Comparison of ENCODE assay signal across 2 cellular contexts in the genomic region with DNA sequence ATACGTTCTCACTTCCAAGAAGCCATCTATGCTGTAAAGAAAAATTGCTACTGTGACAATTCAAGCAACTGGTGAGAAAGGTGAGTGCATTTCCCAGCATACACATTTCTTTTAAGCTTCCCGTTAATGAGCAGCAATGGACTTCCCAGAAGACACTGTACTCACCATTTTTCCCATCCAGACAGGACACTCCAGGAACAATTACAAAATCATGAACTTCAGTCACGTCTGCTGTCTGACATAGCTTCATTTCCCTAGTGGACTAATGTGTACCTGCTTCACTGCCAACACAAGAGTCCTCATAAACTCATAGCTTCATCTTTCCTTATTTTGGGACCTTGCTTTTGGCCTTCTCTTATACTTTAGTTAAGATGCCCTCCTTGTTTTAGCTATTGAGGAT.
TF ChIP-seq lines count a peak whose summit lies in the region.

No MANE protein-coding gene starts in this region.

TF ChIP-seq in liver, 16 proteins besides CTCF, POLR2A, EP300 and RAD21 (continued from another document):
- TF ChIP-seq JUND (IDR thresholded peaks at IDR 0.05) (peak in 1 of 2 donors; percentile 34), FOXA2 (IDR thresholded peaks at IDR 0.05) (no peak), EGR1 (IDR thresholded peaks at IDR 0.05; ENCODE audit: low read depth in 2 of 2) (peak in 1 of 2 donors; percentile 24), YY1 (IDR thresholded peaks at IDR 0.05) (peak; percentile 56), RXRA (IDR thresholded peaks at IDR 0.05) (peak; percentile 47 to 61), HNF4A (conservative IDR thresholded peaks at IDR 0.05) (peak; percentile 65 to 66), SP1 (IDR thresholded peaks at IDR 0.05) (peak; percentile 58), HNF4G (IDR thresholded peaks at IDR 0.05) (peak; percentile 54)
- TF ChIP-seq, protein P1, sequence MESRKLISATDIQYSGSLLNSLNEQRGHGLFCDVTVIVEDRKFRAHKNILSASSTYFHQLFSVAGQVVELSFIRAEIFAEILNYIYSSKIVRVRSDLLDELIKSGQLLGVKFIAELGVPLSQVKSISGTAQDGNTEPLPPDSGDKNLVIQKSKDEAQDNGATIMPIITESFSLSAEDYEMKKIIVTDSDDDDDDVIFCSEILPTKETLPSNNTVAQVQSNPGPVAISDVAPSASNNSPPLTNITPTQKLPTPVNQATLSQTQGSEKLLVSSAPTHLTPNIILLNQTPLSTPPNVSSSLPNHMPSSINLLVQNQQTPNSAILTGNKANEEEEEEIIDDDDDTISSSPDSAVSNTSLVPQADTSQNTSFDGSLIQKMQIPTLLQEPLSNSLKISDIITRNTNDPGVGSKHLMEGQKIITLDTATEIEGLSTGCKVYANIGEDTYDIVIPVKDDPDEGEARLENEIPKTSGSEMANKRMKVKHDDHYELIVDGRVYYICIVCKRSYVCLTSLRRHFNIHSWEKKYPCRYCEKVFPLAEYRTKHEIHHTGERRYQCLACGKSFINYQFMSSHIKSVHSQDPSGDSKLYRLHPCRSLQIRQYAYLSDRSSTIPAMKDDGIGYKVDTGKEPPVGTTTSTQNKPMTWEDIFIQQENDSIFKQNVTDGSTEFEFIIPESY (IDR thresholded peaks at IDR 0.05): no peak
- TF ChIP-seq, protein P2, sequence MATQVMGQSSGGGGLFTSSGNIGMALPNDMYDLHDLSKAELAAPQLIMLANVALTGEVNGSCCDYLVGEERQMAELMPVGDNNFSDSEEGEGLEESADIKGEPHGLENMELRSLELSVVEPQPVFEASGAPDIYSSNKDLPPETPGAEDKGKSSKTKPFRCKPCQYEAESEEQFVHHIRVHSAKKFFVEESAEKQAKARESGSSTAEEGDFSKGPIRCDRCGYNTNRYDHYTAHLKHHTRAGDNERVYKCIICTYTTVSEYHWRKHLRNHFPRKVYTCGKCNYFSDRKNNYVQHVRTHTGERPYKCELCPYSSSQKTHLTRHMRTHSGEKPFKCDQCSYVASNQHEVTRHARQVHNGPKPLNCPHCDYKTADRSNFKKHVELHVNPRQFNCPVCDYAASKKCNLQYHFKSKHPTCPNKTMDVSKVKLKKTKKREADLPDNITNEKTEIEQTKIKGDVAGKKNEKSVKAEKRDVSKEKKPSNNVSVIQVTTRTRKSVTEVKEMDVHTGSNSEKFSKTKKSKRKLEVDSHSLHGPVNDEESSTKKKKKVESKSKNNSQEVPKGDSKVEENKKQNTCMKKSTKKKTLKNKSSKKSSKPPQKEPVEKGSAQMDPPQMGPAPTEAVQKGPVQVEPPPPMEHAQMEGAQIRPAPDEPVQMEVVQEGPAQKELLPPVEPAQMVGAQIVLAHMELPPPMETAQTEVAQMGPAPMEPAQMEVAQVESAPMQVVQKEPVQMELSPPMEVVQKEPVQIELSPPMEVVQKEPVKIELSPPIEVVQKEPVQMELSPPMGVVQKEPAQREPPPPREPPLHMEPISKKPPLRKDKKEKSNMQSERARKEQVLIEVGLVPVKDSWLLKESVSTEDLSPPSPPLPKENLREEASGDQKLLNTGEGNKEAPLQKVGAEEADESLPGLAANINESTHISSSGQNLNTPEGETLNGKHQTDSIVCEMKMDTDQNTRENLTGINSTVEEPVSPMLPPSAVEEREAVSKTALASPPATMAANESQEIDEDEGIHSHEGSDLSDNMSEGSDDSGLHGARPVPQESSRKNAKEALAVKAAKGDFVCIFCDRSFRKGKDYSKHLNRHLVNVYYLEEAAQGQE (IDR thresholded peaks at IDR 0.05): no peak
- TF ChIP-seq, protein P3, sequence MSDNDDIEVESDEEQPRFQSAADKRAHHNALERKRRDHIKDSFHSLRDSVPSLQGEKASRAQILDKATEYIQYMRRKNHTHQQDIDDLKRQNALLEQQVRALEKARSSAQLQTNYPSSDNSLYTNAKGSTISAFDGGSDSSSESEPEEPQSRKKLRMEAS (IDR thresholded peaks at IDR 0.05): peak; percentile 49
TF ChIP-seq in liver: peak in this region for 8.

TF ChIP-seq in HepG2, 621 proteins besides CTCF, POLR2A, EP300 and RAD21 (continued from another document):
- no peak for TF ChIP-seq REXO4 (CRISPR knock-in tag; IDR thresholded peaks at IDR 0.05; ENCODE audit: borderline replicate concordance)
- TF ChIP-seq, protein P4, sequence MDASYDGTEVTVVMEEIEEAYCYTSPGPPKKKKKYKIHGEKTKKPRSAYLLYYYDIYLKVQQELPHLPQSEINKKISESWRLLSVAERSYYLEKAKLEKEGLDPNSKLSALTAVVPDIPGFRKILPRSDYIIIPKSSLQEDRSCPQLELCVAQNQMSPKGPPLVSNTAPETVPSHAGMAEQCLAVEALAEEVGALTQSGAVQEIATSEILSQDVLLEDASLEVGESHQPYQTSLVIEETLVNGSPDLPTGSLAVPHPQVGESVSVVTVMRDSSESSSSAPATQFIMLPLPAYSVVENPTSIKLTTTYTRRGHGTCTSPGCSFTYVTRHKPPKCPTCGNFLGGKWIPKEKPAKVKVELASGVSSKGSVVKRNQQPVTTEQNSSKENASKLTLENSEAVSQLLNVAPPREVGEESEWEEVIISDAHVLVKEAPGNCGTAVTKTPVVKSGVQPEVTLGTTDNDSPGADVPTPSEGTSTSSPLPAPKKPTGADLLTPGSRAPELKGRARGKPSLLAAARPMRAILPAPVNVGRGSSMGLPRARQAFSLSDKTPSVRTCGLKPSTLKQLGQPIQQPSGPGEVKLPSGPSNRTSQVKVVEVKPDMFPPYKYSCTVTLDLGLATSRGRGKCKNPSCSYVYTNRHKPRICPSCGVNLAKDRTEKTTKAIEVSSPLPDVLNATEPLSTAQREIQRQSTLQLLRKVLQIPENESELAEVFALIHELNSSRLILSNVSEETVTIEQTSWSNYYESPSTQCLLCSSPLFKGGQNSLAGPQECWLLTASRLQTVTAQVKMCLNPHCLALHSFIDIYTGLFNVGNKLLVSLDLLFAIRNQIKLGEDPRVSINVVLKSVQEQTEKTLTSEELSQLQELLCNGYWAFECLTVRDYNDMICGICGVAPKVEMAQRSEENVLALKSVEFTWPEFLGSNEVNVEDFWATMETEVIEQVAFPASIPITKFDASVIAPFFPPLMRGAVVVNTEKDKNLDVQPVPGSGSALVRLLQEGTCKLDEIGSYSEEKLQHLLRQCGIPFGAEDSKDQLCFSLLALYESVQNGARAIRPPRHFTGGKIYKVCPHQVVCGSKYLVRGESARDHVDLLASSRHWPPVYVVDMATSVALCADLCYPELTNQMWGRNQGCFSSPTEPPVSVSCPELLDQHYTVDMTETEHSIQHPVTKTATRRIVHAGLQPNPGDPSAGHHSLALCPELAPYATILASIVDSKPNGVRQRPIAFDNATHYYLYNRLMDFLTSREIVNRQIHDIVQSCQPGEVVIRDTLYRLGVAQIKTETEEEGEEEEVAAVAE (CRISPR knock-in tag; IDR thresholded peaks at IDR 0.05; ENCODE audit: borderline replicate concordance): no peak
- TF ChIP-seq, protein P5, sequence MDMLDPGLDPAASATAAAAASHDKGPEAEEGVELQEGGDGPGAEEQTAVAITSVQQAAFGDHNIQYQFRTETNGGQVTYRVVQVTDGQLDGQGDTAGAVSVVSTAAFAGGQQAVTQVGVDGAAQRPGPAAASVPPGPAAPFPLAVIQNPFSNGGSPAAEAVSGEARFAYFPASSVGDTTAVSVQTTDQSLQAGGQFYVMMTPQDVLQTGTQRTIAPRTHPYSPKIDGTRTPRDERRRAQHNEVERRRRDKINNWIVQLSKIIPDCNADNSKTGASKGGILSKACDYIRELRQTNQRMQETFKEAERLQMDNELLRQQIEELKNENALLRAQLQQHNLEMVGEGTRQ (IDR thresholded peaks at IDR 0.05; ENCODE audit: low read depth, low read length): no peak
- TF ChIP-seq, protein P5 (CRISPR knock-in tag; IDR thresholded peaks at IDR 0.05; ENCODE audit: borderline replicate concordance): no peak
- TF ChIP-seq NR2F2 (IDR thresholded peaks at IDR 0.05; ENCODE audit: borderline replicate concordance, low read depth): no peak
- no peak for TF ChIP-seq ZFP36L1 (CRISPR knock-in tag; IDR thresholded peaks at IDR 0.05)
- TF ChIP-seq, protein P6, sequence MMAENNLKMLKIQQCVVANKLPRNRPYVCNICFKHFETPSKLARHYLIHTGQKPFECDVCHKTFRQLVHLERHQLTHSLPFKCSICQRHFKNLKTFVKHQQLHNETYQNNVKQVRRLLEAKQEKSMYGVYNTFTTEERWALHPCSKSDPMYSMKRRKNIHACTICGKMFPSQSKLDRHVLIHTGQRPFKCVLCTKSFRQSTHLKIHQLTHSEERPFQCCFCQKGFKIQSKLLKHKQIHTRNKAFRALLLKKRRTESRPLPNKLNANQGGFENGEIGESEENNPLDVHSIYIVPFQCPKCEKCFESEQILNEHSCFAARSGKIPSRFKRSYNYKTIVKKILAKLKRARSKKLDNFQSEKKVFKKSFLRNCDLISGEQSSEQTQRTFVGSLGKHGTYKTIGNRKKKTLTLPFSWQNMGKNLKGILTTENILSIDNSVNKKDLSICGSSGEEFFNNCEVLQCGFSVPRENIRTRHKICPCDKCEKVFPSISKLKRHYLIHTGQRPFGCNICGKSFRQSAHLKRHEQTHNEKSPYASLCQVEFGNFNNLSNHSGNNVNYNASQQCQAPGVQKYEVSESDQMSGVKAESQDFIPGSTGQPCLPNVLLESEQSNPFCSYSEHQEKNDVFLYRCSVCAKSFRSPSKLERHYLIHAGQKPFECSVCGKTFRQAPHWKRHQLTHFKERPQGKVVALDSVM (CRISPR knock-in tag; IDR thresholded peaks at IDR 0.05): no peak
- TF ChIP-seq RBAK (CRISPR knock-in tag; IDR thresholded peaks at IDR 0.05): no peak
- TF ChIP-seq, protein P7, sequence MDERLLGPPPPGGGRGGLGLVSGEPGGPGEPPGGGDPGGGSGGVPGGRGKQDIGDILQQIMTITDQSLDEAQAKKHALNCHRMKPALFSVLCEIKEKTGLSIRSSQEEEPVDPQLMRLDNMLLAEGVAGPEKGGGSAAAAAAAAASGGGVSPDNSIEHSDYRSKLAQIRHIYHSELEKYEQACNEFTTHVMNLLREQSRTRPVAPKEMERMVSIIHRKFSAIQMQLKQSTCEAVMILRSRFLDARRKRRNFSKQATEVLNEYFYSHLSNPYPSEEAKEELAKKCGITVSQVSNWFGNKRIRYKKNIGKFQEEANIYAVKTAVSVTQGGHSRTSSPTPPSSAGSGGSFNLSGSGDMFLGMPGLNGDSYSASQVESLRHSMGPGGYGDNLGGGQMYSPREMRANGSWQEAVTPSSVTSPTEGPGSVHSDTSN (CRISPR knock-in tag; IDR thresholded peaks at IDR 0.05): no peak
- TF ChIP-seq PRPF4 (IDR thresholded peaks at IDR 0.05; ENCODE audit: low read depth, low read length, poor library complexity, severe bottlenecking): no peak
- TF ChIP-seq, protein P8, sequence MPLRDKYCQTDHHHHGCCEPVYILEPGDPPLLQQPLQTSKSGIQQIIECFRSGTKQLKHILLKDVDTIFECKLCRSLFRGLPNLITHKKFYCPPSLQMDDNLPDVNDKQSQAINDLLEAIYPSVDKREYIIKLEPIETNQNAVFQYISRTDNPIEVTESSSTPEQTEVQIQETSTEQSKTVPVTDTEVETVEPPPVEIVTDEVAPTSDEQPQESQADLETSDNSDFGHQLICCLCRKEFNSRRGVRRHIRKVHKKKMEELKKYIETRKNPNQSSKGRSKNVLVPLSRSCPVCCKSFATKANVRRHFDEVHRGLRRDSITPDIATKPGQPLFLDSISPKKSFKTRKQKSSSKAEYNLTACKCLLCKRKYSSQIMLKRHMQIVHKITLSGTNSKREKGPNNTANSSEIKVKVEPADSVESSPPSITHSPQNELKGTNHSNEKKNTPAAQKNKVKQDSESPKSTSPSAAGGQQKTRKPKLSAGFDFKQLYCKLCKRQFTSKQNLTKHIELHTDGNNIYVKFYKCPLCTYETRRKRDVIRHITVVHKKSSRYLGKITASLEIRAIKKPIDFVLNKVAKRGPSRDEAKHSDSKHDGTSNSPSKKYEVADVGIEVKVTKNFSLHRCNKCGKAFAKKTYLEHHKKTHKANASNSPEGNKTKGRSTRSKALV (CRISPR knock-in tag; IDR thresholded peaks at IDR 0.05): no peak
- TF ChIP-seq, protein P9, sequence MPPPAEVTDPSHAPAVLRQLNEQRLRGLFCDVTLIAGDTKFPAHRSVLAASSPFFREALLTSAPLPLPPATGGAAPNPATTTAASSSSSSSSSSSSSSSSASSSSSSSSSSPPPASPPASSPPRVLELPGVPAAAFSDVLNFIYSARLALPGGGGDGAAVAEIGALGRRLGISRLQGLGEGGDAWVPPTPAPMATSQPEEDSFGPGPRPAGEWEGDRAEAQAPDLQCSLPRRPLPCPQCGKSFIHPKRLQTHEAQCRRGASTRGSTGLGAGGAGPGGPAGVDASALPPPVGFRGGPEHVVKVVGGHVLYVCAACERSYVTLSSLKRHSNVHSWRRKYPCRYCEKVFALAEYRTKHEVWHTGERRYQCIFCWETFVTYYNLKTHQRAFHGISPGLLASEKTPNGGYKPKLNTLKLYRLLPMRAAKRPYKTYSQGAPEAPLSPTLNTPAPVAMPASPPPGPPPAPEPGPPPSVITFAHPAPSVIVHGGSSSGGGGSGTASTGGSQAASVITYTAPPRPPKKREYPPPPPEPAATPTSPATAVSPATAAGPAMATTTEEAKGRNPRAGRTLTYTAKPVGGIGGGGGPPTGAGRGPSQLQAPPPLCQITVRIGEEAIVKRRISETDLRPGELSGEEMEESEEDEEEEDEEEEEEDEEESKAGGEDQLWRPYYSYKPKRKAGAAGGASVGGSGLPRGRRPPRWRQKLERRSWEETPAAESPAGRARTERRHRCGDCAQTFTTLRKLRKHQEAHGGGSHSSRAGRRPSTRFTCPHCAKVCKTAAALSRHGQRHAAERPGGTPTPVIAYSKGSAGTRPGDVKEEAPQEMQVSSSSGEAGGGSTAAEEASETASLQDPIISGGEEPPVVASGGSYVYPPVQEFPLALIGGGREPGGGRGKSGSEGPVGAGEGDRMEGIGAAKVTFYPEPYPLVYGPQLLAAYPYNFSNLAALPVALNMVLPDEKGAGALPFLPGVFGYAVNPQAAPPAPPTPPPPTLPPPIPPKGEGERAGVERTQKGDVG (CRISPR knock-in tag; IDR thresholded peaks at IDR 0.05; ENCODE audit: borderline replicate concordance): no peak
- TF ChIP-seq, protein P10, sequence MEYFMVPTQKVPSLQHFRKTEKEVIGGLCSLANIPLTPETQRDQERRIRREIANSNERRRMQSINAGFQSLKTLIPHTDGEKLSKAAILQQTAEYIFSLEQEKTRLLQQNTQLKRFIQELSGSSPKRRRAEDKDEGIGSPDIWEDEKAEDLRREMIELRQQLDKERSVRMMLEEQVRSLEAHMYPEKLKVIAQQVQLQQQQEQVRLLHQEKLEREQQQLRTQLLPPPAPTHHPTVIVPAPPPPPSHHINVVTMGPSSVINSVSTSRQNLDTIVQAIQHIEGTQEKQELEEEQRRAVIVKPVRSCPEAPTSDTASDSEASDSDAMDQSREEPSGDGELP (IDR thresholded peaks at IDR 0.05; ENCODE audit: borderline replicate concordance, low read depth): no peak
